ENCODE assay signal across 8 cellular contexts in genomic region chr6:143059616-143060353, GRCh38. TPM values are rescaled to one million over a fixed set of nuclear protein-coding genes. Genes with fewer than 3 reads are reported as not detected.
DNase-seq lines count a peak whose midpoint lies in the region; ATAC-seq and TF ChIP-seq lines count a peak whose summit lies in the region.

No MANE protein-coding gene starts in this region.

- CTCF ChIA-PET in AG04450 (lab: Charles Lee): no interaction called here

- intact Hi-C loops in sciatic nerve (cut with DNase I): no loop called here

- POLR2A ChIA-PET in AG04450 (lab: Yijun Ruan, JAX): no interaction called here

- peak overlapping the region; percentile 68 for H3K4me2 ChIP-seq in hepatocyte

- TF ChIP-seq CTCF in AG04450 (IDR thresholded peaks at IDR 0.05; ENCODE audit: low read depth, low read length): no peak
- TF ChIP-seq CTCF in GM13976 (IDR thresholded peaks at IDR 0.05; ENCODE audit: borderline replicate concordance, control extremely low read depth, extremely low read depth, insufficient read depth, missing control alignments): no peak
- no peak for TF ChIP-seq CTCF in hepatocyte (IDR thresholded peaks at IDR 0.05; ENCODE audit: poor library complexity)

- no peaks in the 10 kb centered on the region for H3K36me3 ChIP-seq in hepatocyte (replicated peaks; ENCODE audit: insufficient read depth, low read depth)

- H3K27ac ChIP-seq in AG04450 (ENCODE audit: low read depth, low read length) (peak overlapping the region; percentile 91), adipose tissue (ENCODE audit: low read depth, low read length) (peak overlapping the region; percentile 21), hepatocyte (peak overlapping the region; percentile 99)

- peak overlapping the region; percentile 81 for H3K4me3 ChIP-seq in AG04450 (ENCODE audit: low read depth, low read length)
- H3K4me3 ChIP-seq in hepatocyte: peak overlapping the region; percentile 82

- no peaks in the 10 kb centered on the region for H3K27me3 ChIP-seq in AG04450 (ENCODE audit: control insufficient read depth, insufficient read depth, low read length)
- H3K27me3 ChIP-seq in hepatocyte: no peaks in the 10 kb centered on the region

- ATAC-seq in sciatic nerve (peak; percentile 10), GM21576 (IDR thresholded peaks at IDR 0.05; ENCODE audit: unreplicated experiment) (no peak)

- WGBS in adipose tissue, 3 donors: 2 to 3% (median 2%) methylated on average over 8 of the region's 8 CpGs
- 6% methylated on average over 8 of the region's 8 CpGs for WGBS in hepatocyte (ENCODE audit: low lambda C conversion rate, missing lambda C conversion rate)

- H2AFZ ChIP-seq in hepatocyte: peak overlapping the region; percentile 86

- no peaks in the 10 kb centered on the region for H3K9me2 ChIP-seq in hepatocyte (replicated peaks; ENCODE audit: insufficient read depth)

- no peaks in the 10 kb centered on the region for H3K9me3 ChIP-seq in AG04450 (ENCODE audit: control insufficient read depth, insufficient read depth, low read length)
- no peaks in the 10 kb centered on the region for H3K9me3 ChIP-seq in hepatocyte (ENCODE audit: low read depth)

- peaks cover 16% of the 10 kb centered on the region for H3K79me2 ChIP-seq in hepatocyte

- peaks cover 25% of the 10 kb centered on the region for H3K4me1 ChIP-seq in hepatocyte (ENCODE audit: insufficient read depth)

- no peaks in the 10 kb centered on the region for H4K20me1 ChIP-seq in hepatocyte (ENCODE audit: insufficient read depth, poor library complexity, severe bottlenecking)

- in situ Hi-C loops in GM13976 (cut with MboI; ENCODE audit: low sequenced_read_pairs, unreplicated experiment): no loop called here

- DNase-seq in AG04450 (ENCODE audit: low read depth, low spot score): peak; percentile 51
- peak; percentile 23 for DNase-seq in GM13976 (ENCODE audit: low spot score)
- peak; percentile 56 for DNase-seq in NCI-H2196 treated with DMSO at 0.1 percent for 48 hours (lab: John Stamatoyannopoulos, UW; ENCODE audit: unreplicated experiment)
- DNase-seq in hepatocyte (ENCODE audit: low spot score): peak; percentile 72
- no peak for DNase-seq in sciatic nerve (ENCODE audit: low spot score)
- no peak for DNase-seq in effector CD8-positive, alpha-beta T cell (lab: John Stamatoyannopoulos, UW)

RNA-seq across cellular contexts. Expression of gene AIG1, which starts 0.9 kb away (rescaled TPM):
- polyA plus RNA-seq in AG04450 (2011; rRNA removed) (53.2 and 65.1 TPM in 2 replicates), adipose tissue (10 to 100 TPM; 10.4 to 30.2 (median 23.8) TPM), hepatocyte (75.8 and 92.8 TPM in 2 replicates)
- 39.5 and 43.6 TPM in 2 replicates for polyA minus RNA-seq in AG04450 (2011; rRNA and poly(A)+ RNA removed)
- total RNA-seq in hepatocyte (102 and 103 TPM in 2 replicates), sciatic nerve (22.6 TPM)

Comparison
In these comparisons a context has a peak if more than half of its experiments do, and no peak if none do; other contexts are left out.
1. DNase-seq: peak in AG04450 (single experiment), GM13976 (single experiment), NCI-H2196 treated with DMSO at 0.1 percent for 48 hours (single experiment) and hepatocyte (single experiment); none in sciatic nerve (single experiment) and effector CD8-positive, alpha-beta T cell (single experiment).
2. H3K27ac ChIP-seq: peak in every context shown above with its lines; median percentile 99 in hepatocyte; 91 in AG04450; 21 in adipose tissue.